ENCODE assay signal across 13 cellular contexts in genomic region chr4:26317766-26318165, GRCh38. TPM values are rescaled to one million over a fixed set of nuclear protein-coding genes. Genes with fewer than 3 reads are reported as not detected.
A peak's percentile ranks its signal among the peaks of the same experiment; 100 is the strongest.
DNase-seq lines count a peak whose midpoint lies in the region; ATAC-seq and TF ChIP-seq lines count a peak whose summit lies in the region.
"Had no signal": no experiment of that assay in that cellular context is flagged by ENCODE, and none has a peak within 500 bp of the region (broad histone marks: within the 10 kb centered on the region; RNA-seq: fewer than 3 reads in every experiment).

No MANE protein-coding gene starts in this region.

- peaks cover 0 to 4% (median 3%) of the 10 kb centered on the region in 3 donors for H3K27me3 Mint-ChIP-seq in CD14-positive monocyte (ENCODE audit: low read depth in 3 of 3)
- H3K27me3 Mint-ChIP-seq in activated B cell treated with CpG ODN at 0.5 μM for 24 hours: no peaks in the 10 kb centered on the region
- H3K27me3 Mint-ChIP-seq in memory B cell: no peaks in the 10 kb centered on the region

- TF ChIP-seq CTCF in CD14-positive monocyte (IDR thresholded peaks at IDR 0.05): no peak
- no peak for TF ChIP-seq CTCF in DOHH2 (IDR thresholded peaks at IDR 0.05; ENCODE audit: low read depth, low read length, poor library complexity, severe bottlenecking)
- TF ChIP-seq CTCF in activated B cell treated with CpG ODN at 0.5 μM for 24 hours (IDR thresholded peaks at IDR 0.05): no peak
- TF ChIP-seq CTCF in gastroesophageal sphincter (IDR thresholded peaks at IDR 0.05): no peak

- H3K4me1 Mint-ChIP-seq in CD14-positive monocyte (peaks cover 21% of the 10 kb centered on the region), activated B cell treated with CpG ODN at 0.5 μM for 24 hours (peaks cover 27% of the 10 kb centered on the region), memory B cell (peaks cover 18% of the 10 kb centered on the region)

- no peak for ATAC-seq in activated B cell treated with CpG ODN at 0.5 μM for 24 hours (ENCODE audit: low read depth)
- ATAC-seq in memory B cell (ENCODE audit: low read depth): no peak
- no peak for ATAC-seq in gastroesophageal sphincter

- POLR2A ChIA-PET in activated B cell treated with CpG ODN at 0.5 μM for 24 hours (lab: Charles Lee): interaction anchor here (1.5 kb wide), 1 partner anchor 236 kb away, joined by 5 read pairs; no protein-coding TSS in a partner anchor

- H3K36me3 Mint-ChIP-seq in CD14-positive monocyte (peaks cover 0 to 12% of the 10 kb centered on the region in 2 donors), activated B cell treated with CpG ODN at 0.5 μM for 24 hours (ENCODE audit: low read depth) (peaks cover 16% of the 10 kb centered on the region), memory B cell (peaks cover 3% of the 10 kb centered on the region)

- H3F3A ChIP-seq in DOHH2 (ENCODE audit: control insufficient read depth, insufficient read depth): peaks cover 13% of the 10 kb centered on the region

- peaks cover 20 to 37% (median 23%) of the 10 kb centered on the region in 7 donors for H3K9me3 Mint-ChIP-seq in CD14-positive monocyte
- peaks cover 13% of the 10 kb centered on the region for H3K9me3 Mint-ChIP-seq in activated B cell treated with CpG ODN at 0.5 μM for 24 hours
- H3K9me3 Mint-ChIP-seq in memory B cell: peaks cover 12% of the 10 kb centered on the region

- intact Hi-C loops in CD14-positive monocyte (cut with micrococcal nuclease) (loop anchor here (5.0 to 10.0 kb wide), 3 partner anchors 45 to 103 kb away; no protein-coding TSS in a partner anchor), activated B cell treated with CpG ODN at 0.5 μM for 24 hours (cut with micrococcal nuclease) (loop anchor here (2.0 kb wide), 3 partner anchors 19 to 941 kb away; partner anchors contain the start of gene ANAPC4)

- H3K36me3 ChIP-seq in DOHH2 (ENCODE audit: control insufficient read depth, low read length) (no peaks in the 10 kb centered on the region; the same call in 1 of the 2 replicates), gastroesophageal sphincter (no peaks in the 10 kb centered on the region), MG63 (peaks cover 17% of the 10 kb centered on the region)

- peaks cover 11% of the 10 kb centered on the region; the same call in 1 of the 2 replicates for H4K20me1 ChIP-seq in DOHH2 (ENCODE audit: control insufficient read depth, insufficient read depth, low read depth, low read length)

- H3K9me3 ChIP-seq in DOHH2 (ENCODE audit: control insufficient read depth, insufficient read depth, low read length) (peaks cover 6% of the 10 kb centered on the region), gastroesophageal sphincter (peaks cover 0 to 16% (median 0%) of the 10 kb centered on the region in 3 donors), MG63 (peaks cover 6% of the 10 kb centered on the region)

- peak overlapping the region; percentile 51 to 86 for H3K4me3 Mint-ChIP-seq in CD14-positive monocyte
- H3K4me3 Mint-ChIP-seq in activated B cell treated with CpG ODN at 0.5 μM for 24 hours: peak overlapping the region; percentile 99
- no peak overlapping the region for H3K4me3 Mint-ChIP-seq in memory B cell

- H3K27ac Mint-ChIP-seq in CD14-positive monocyte (peak overlapping the region; percentile 70 to 99 (median 99)), activated B cell treated with CpG ODN at 0.5 μM for 24 hours (peak overlapping the region; percentile 99), memory B cell (peak overlapping the region; percentile 64)

- H3K27ac ChIP-seq in DOHH2 (ENCODE audit: low read depth, low read length) (no peak overlapping the region), gastroesophageal sphincter (no peak overlapping the region)
- H3K27ac ChIP-seq: parathyroid adenoma, SK-N-MC had no signal

- H3K27me3 ChIP-seq in DOHH2 (ENCODE audit: control insufficient read depth, low read length) (no peaks in the 10 kb centered on the region), gastroesophageal sphincter (no peaks in the 10 kb centered on the region), MG63 (no peaks in the 10 kb centered on the region)

- H3K4me2 ChIP-seq in DOHH2 (ENCODE audit: low read length): peak overlapping the region; percentile 89

- H3K9me2 ChIP-seq in DOHH2 (replicated peaks; ENCODE audit: control insufficient read depth, low read length): no peaks in the 10 kb centered on the region

- H3K4me3 ChIP-seq in DOHH2 (ENCODE audit: low read length) (peak overlapping the region; percentile 95), gastroesophageal sphincter (no peak overlapping the region), MG63 (no peak overlapping the region)
- H3K4me3 ChIP-seq: SK-N-MC had no signal

- DNase-seq in CD14-positive monocyte (ENCODE audit: low spot score): no peak
- no peak for DNase-seq in activated B cell treated with CpG ODN at 0.5 μM for 24 hours
- no peak for DNase-seq in memory B cell (ENCODE audit: low spot score in 2 of 2)
- no peak for DNase-seq in AML-193 (lab: John Stamatoyannopoulos, UW)
- no peak for DNase-seq in MG63
- no peak for DNase-seq in iPS-NIHi7 (ENCODE audit: extremely low spot score)
- DNase-seq: amniotic stem cell; DND-41; stimulated activated naive CD4-positive, alpha-beta T cell treated with Interleukin-2 at 50 U/mL for 16 hours had no signal

- H3K4me1 ChIP-seq in DOHH2 (ENCODE audit: control insufficient read depth, low read length): peaks cover 18% of the 10 kb centered on the region
- H3K4me1 ChIP-seq in gastroesophageal sphincter: peaks cover 0 to 22% (median 4%) of the 10 kb centered on the region in 3 donors
- H3K4me1 ChIP-seq: parathyroid adenoma had no signal

- TF ChIP-seq POLR2A in gastroesophageal sphincter (IDR thresholded peaks at IDR 0.05): no peak

- CTCF ChIA-PET in activated B cell treated with CpG ODN at 0.5 μM for 24 hours (lab: Charles Lee): no interaction called here

- no peak for TF ChIP-seq EP300 in gastroesophageal sphincter (IDR thresholded peaks at IDR 0.05)

- 100% methylated on average over 1 of the region's 2 CpGs; no CpG with 5 or more reads in 1 of the 2 donors for WGBS in gastroesophageal sphincter (ENCODE audit: low coverage in 1 of 2), 2 donors

- peaks cover 34% of the 10 kb centered on the region for H3K79me2 ChIP-seq in DOHH2 (ENCODE audit: control insufficient read depth, low read length)

RNA-seq across cellular contexts. Expression of gene RBPJ, which starts 3.0 kb away (rescaled TPM):
- polyA plus RNA-seq in CD14-positive monocyte: 100 to 1,000 TPM; 128 to 177 TPM
- total RNA-seq in activated B cell treated with CpG ODN at 0.5 μM for 24 hours (50.6 and 51.4 TPM in 2 replicates), gastroesophageal sphincter (100 to 1,000 TPM in 1 of 4 donors, 10 to 100 TPM in 3; 49.5 to 128 (median 77.6) TPM)
- 50.7 and 59.4 TPM in 2 replicates for total RNA-seq in MG63 (2014; rRNA removed; shearing (Covaris generic); ENCODE audit: low replicate concordance)
